28 cellular contexts compared by ENCODE assay signal in genomic region chr7:50778189-50778588, GRCh38.
"Had no signal": no experiment of that assay in that cellular context is flagged by ENCODE, and none has a peak within 500 bp of the region (broad histone marks: within the 10 kb centered on the region; RNA-seq: fewer than 3 reads in every experiment).

No MANE protein-coding gene starts in this region.

- H3K4me3 Mint-ChIP-seq: mesothelial cell of epicardium; naive thymus-derived CD4-positive, alpha-beta T cell; nephron; neural progenitor cell; stimulated activated effector memory CD8-positive, alpha-beta T cell treated with anti-CD3 and anti-CD28 coated beads, Interleukin-12 subunit alpha, Interleukin-12 subunit beta, amount 100 ng/mL, for 72 hours; stimulated activated naive CD8-positive, alpha-beta T cell treated with anti-CD3 and anti-CD28 coated beads, Interleukin-15, Interleukin-2, amounts not matched to agents 100 ng/mL and 50 ng/mL, for 24 hours had no signal

- FAIRE-seq: keratinocyte, urothelium cell line had no signal

- H3K27me3 ChIP-seq: neural progenitor cell, right atrium auricular region, tibial nerve, upper lobe of right lung had no signal

- H3K9me3 Mint-ChIP-seq: nephron; stimulated activated effector memory CD8-positive, alpha-beta T cell treated with anti-CD3 and anti-CD28 coated beads, Interleukin-12 subunit alpha, Interleukin-12 subunit beta, amount 100 ng/mL, for 72 hours; stimulated activated naive CD8-positive, alpha-beta T cell treated with anti-CD3 and anti-CD28 coated beads, Interleukin-15, Interleukin-2, amounts not matched to agents 100 ng/mL and 50 ng/mL, for 24 hours had no signal

- H3K9me3 ChIP-seq: heart left ventricle, left lung, neutrophil, right atrium auricular region, spleen, suprapubic skin, thoracic aorta, tibial nerve, upper lobe of right lung had no signal

- H2AFZ ChIP-seq: neural progenitor cell, parathyroid adenoma had no signal

- H3K4me2 ChIP-seq: neural progenitor cell had no signal

- H3K9ac ChIP-seq: neural progenitor cell, parathyroid adenoma had no signal

- H3K27ac ChIP-seq: heart left ventricle, left lung, neural progenitor cell, neutrophil, parathyroid adenoma, right atrium auricular region, skin epidermis, spleen, suprapubic skin, thoracic aorta, tibial nerve, upper lobe of right lung had no signal

- H3K36me3 ChIP-seq: left lung, neural progenitor cell, neutrophil, right atrium auricular region, spleen, suprapubic skin, thoracic aorta, tibial nerve, upper lobe of right lung had no signal

- DNase-seq: glutamatergic neuron; heart left ventricle; kidney glomerular epithelial cell; left cardiac atrium; left lung; mesendoderm; naive thymus-derived CD4-positive, alpha-beta T cell; occipital lobe; spleen; stimulated activated CD4-positive, alpha-beta T cell treated with anti-CD3 and anti-CD28 coated beads, Interleukin-4, amount 100 ng/mL, for 24 hours; stimulated activated naive CD4-positive, alpha-beta T cell; upper lobe of right lung had no signal

- H3K4me3 ChIP-seq: heart left ventricle, left lung, lung, neural progenitor cell, right atrium auricular region, skin epidermis, spleen, suprapubic skin, thoracic aorta, tibial nerve, upper lobe of right lung had no signal

- H3K36me3 Mint-ChIP-seq: stimulated activated effector memory CD8-positive, alpha-beta T cell treated with anti-CD3 and anti-CD28 coated beads, Interleukin-12 subunit alpha, Interleukin-12 subunit beta, amount 100 ng/mL, for 72 hours had no signal

- ATAC-seq: heart left ventricle; left cardiac atrium; left lung; naive thymus-derived CD4-positive, alpha-beta T cell; sciatic nerve; stimulated activated effector memory CD8-positive, alpha-beta T cell treated with anti-CD3 and anti-CD28 coated beads, Interleukin-12 subunit alpha, Interleukin-12 subunit beta, amount 100 ng/mL, for 72 hours; upper lobe of right lung had no signal

- H3K27ac Mint-ChIP-seq: mesothelial cell of epicardium; naive thymus-derived CD4-positive, alpha-beta T cell; nephron; neural progenitor cell; stimulated activated effector memory CD8-positive, alpha-beta T cell treated with anti-CD3 and anti-CD28 coated beads, Interleukin-12 subunit alpha, Interleukin-12 subunit beta, amount 100 ng/mL, for 72 hours; stimulated activated naive CD8-positive, alpha-beta T cell treated with anti-CD3 and anti-CD28 coated beads, Interleukin-15, Interleukin-2, amounts not matched to agents 100 ng/mL and 50 ng/mL, for 24 hours had no signal
